Comparison of ENCODE assay signal across 29 cellular contexts in the genomic region with DNA sequence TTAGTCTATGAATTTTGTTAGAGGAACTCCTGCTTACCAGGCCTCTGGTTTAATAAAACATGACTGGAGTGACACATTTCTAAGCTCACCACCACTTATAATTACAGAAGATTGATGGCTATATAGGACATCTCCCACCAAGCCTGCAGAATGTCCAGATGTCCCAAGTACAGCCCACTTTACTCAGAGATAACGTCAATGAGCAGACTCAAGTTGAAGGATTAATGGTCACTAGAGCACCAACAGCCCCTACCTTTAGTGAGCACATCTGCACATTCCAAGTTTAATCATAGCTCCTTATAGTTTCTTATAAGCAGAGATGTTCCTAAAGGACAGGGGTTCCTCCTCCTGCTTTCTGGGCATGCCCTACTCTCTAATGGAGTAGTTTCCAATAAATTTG. TPM values are rescaled to one million over a fixed set of nuclear protein-coding genes. Genes with fewer than 3 reads are reported as not detected.
"Had no signal": no experiment of that assay in that cellular context is flagged by ENCODE, and none has a peak within 500 bp of the region (broad histone marks: within the 10 kb centered on the region; RNA-seq: fewer than 3 reads in every experiment).

No MANE protein-coding gene starts in this region.

- H3K4me3 ChIP-seq: coronary artery, hepatocyte, lung, spleen, stomach, thoracic aorta, transverse colon had no signal

- H3K4me1 Mint-ChIP-seq: neural crest cell had no signal

- H3K36me3 ChIP-seq: spleen, stomach, thoracic aorta, transverse colon had no signal

- DNase-seq: effector CD4-positive, alpha-beta T cell; endodermal cell; erythroblast; foreskin melanocyte; kidney; left colon; left ventricle myocardium superior; naive B cell; posterior cingulate gyrus; spleen; stimulated activated CD4-positive, alpha-beta T cell treated with anti-CD3 and anti-CD28 coated beads, Interleukin-15, amount 100 ng/mL, for 24 hours; stimulated activated CD4-positive, alpha-beta T cell treated with anti-CD3 and anti-CD28 coated beads, Interleukin-1b, Interleukin-23, amount 100 ng/mL, for 48 hours; stimulated activated CD4-positive, alpha-beta T cell treated with anti-CD3 and anti-CD28 coated beads, Interleukin-4, amount 100 ng/mL, for 24 hours; stimulated activated naive CD4-positive, alpha-beta T cell; stomach; substantia nigra; transverse colon had no signal

- H3K27ac ChIP-seq: coronary artery, hepatocyte, spleen, stomach, thoracic aorta, transverse colon had no signal

- H3K79me2 ChIP-seq: hepatocyte had no signal

- H3K9me3 Mint-ChIP-seq: endodermal cell, naive B cell, neural crest cell had no signal

- H3K27ac Mint-ChIP-seq: endodermal cell had no signal

- H3K27me3 Mint-ChIP-seq: naive B cell had no signal

- H3K9me3 ChIP-seq: spleen, stomach, thoracic aorta, transverse colon had no signal

- H3K4me2 ChIP-seq: hepatocyte had no signal

- H3K27me3 ChIP-seq: hepatocyte, spleen, stomach, transverse colon had no signal

- H3K36me3 Mint-ChIP-seq: naive B cell had no signal

- ATAC-seq: left colon, left ventricle myocardium superior, sciatic nerve had no signal

- H2AFZ ChIP-seq: hepatocyte had no signal

- H3K4me3 Mint-ChIP-seq: endodermal cell, neural crest cell had no signal

RNA-seq across cellular contexts. Expression of gene IL20, which starts 37.4 kb away (rescaled TPM):
- total RNA-seq: dermis microvascular lymphatic vessel endothelial cell, endodermal cell, endothelial cell of umbilical vein, hepatocyte, kidney, left colon, left ventricle myocardium superior, lung, neural crest cell, osteocyte, pulmonary artery endothelial cell, sciatic nerve, skeletal muscle tissue, spleen, stomach, thoracic aorta, transverse colon, urinary bladder had no signal
- polyA plus RNA-seq: endothelial cell of umbilical vein, hepatocyte, spleen, urinary bladder had no signal

RNA-seq across cellular contexts. Expression of gene IL10, which starts 55.8 kb away (rescaled TPM):
- total RNA-seq: dermis microvascular lymphatic vessel endothelial cell, endodermal cell, endothelial cell of umbilical vein, hepatocyte, neural crest cell, osteocyte, pulmonary artery endothelial cell had no signal
- polyA plus RNA-seq: endothelial cell of umbilical vein had no signal

RNA-seq across cellular contexts. Expression of gene IL19, which starts 57.5 kb away (rescaled TPM):
- total RNA-seq: dermis microvascular lymphatic vessel endothelial cell, endodermal cell, endothelial cell of umbilical vein, left colon, left ventricle myocardium superior, neural crest cell, osteocyte, pulmonary artery endothelial cell, sciatic nerve, skeletal muscle tissue, thoracic aorta, transverse colon, urinary bladder had no signal
- polyA plus RNA-seq: endothelial cell of umbilical vein, hepatocyte, urinary bladder had no signal
